ENCODE assay signal across 27 cellular contexts in genomic region chr2:174157048-174157447, GRCh38.
"Had no signal": no experiment of that assay in that cellular context is flagged by ENCODE, and none has a peak within 500 bp of the region (broad histone marks: within the 10 kb centered on the region; RNA-seq: fewer than 3 reads in every experiment).

No MANE protein-coding gene starts in this region.

- H3K4me3 Mint-ChIP-seq: activated CD8-positive, alpha-beta memory T cell treated with anti-CD3 and anti-CD28 coated beads, Interleukin-2, amount 10 ng/mL, durations not matched to agents 7 days and 5 days; activated naive CD4-positive, alpha-beta T cell treated with anti-CD3 and anti-CD28 coated beads, Interleukin-2, amount 50 U/mL, for 24 hours; activated T-cell treated with anti-CD3 and anti-CD28 coated beads, Interleukin-2, amount 50 U/mL, for 24 hours; activated T-helper 1 cell treated with anti-CD3 and anti-CD28 coated beads, Interleukin-12 subunit alpha, Interleukin-12 subunit beta, Interleukin-2, Interleukin-4 antibody, amounts not matched to agents 30 ng/mL and 10 ng/mL and 1 ng/mL, durations not matched to agents 14 hours and 24 hours and 36 hours; T-helper 17 cell; WTC11 had no signal

- H3K9me3 Mint-ChIP-seq: activated naive CD4-positive, alpha-beta T cell treated with anti-CD3 and anti-CD28 coated beads, Interleukin-2, amount 50 U/mL, for 24 hours; activated T-cell treated with anti-CD3 and anti-CD28 coated beads, Interleukin-2, amount 50 U/mL, for 24 hours; activated T-helper 1 cell treated with anti-CD3 and anti-CD28 coated beads, Interleukin-12 subunit alpha, Interleukin-12 subunit beta, Interleukin-2, Interleukin-4 antibody, amounts not matched to agents 30 ng/mL and 10 ng/mL and 1 ng/mL, durations not matched to agents 14 hours and 24 hours and 36 hours; WTC11 had no signal

- H3K9me3 ChIP-seq: ascending aorta, body of pancreas had no signal

- H3K27me3 ChIP-seq: ascending aorta, body of pancreas had no signal

- DNase-seq: activated CD4-positive, alpha-beta T cell treated with anti-CD3 and anti-CD28 coated beads for 48 hours; activated CD4-positive, alpha-beta T cell treated with anti-CD3 and anti-CD28 coated beads, Interleukin-2, amount 50 U/mL, for 48 hours; activated CD4-positive, CD25-positive, alpha-beta regulatory T cell treated with anti-CD3 and anti-CD28 coated beads, Interleukin-2, amount 50 U/mL, for 72 hours; activated CD8-positive, alpha-beta memory T cell treated with anti-CD3 and anti-CD28 coated beads, Interleukin-2, amount 10 ng/mL, durations not matched to agents 7 days and 5 days; activated effector memory CD4-positive, alpha-beta T cell treated with Interleukin-2 at 50 U/mL for 16 hours; activated naive CD4-positive, alpha-beta T cell; activated T-cell treated with anti-CD3 and anti-CD28 coated beads, Interleukin-2, amount 50 U/mL, for 24 hours; amniotic stem cell; body of pancreas; central memory CD4-positive, alpha-beta T cell; Karpas-422; MM.1S; NCI-H1105 treated with DMSO at 0.1 percent for 48 hours; NCI-H146; NCI-H1930; NCI-H2171; NCI-H2227 treated with DMSO at 0.1 percent for 48 hours; NCI-H526; NK-92 treated with Interleukin-12 subunit alpha and Interleukin-12 subunit beta, amount 100 ng/mL, for 24 hours; SHP77 treated with DMSO at 0.1 percent for 48 hours; T-helper 17 cell; T-helper 9 cell had no signal

- H3K36me3 Mint-ChIP-seq: WTC11 had no signal

- H3K36me3 ChIP-seq: ascending aorta had no signal

- H3K27ac Mint-ChIP-seq: activated CD8-positive, alpha-beta memory T cell treated with anti-CD3 and anti-CD28 coated beads, Interleukin-2, amount 10 ng/mL, durations not matched to agents 7 days and 5 days; activated naive CD4-positive, alpha-beta T cell treated with anti-CD3 and anti-CD28 coated beads, Interleukin-2, amount 50 U/mL, for 24 hours; activated T-cell treated with anti-CD3 and anti-CD28 coated beads, Interleukin-2, amount 50 U/mL, for 24 hours; activated T-helper 1 cell treated with anti-CD3 and anti-CD28 coated beads, Interleukin-12 subunit alpha, Interleukin-12 subunit beta, Interleukin-2, Interleukin-4 antibody, amounts not matched to agents 30 ng/mL and 10 ng/mL and 1 ng/mL, durations not matched to agents 14 hours and 24 hours and 36 hours; T-helper 17 cell; WTC11 had no signal

- H3K4me3 ChIP-seq: ascending aorta, body of pancreas had no signal

- ATAC-seq: activated CD8-positive, alpha-beta memory T cell treated with anti-CD3 and anti-CD28 coated beads, Interleukin-2, amount 10 ng/mL, durations not matched to agents 7 days and 5 days; body of pancreas; T-helper 17 cell; WTC11 had no signal

- H3K4me1 ChIP-seq: ascending aorta, body of pancreas had no signal

- H3K27me3 Mint-ChIP-seq: activated CD8-positive, alpha-beta memory T cell treated with anti-CD3 and anti-CD28 coated beads, Interleukin-2, amount 10 ng/mL, durations not matched to agents 7 days and 5 days; activated naive CD4-positive, alpha-beta T cell treated with anti-CD3 and anti-CD28 coated beads, Interleukin-2, amount 50 U/mL, for 24 hours; activated T-cell treated with anti-CD3 and anti-CD28 coated beads, Interleukin-2, amount 50 U/mL, for 24 hours; T-helper 17 cell had no signal

- H3K27ac ChIP-seq: ascending aorta, body of pancreas, RWPE1 had no signal
